ENCODE assay signal across 1 cellular context in genomic region chr12:95802482-95803264, GRCh38.
TF ChIP-seq lines count a peak whose summit lies in the region.

No MANE protein-coding gene starts in this region.

TF ChIP-seq in HepG2, 621 proteins besides CTCF, POLR2A, EP300 and RAD21 (continued from another document and continues in another):
- TF ChIP-seq FOXP4 (CRISPR knock-in tag; IDR thresholded peaks at IDR 0.05) (peak; percentile 86), MAFG (CRISPR knock-in tag; IDR thresholded peaks at IDR 0.05) (no peak), ZNF441 (CRISPR knock-in tag; IDR thresholded peaks at IDR 0.05; ENCODE audit: borderline replicate concordance) (no peak), FOXA3 (CRISPR knock-in tag; IDR thresholded peaks at IDR 0.05) (peak; percentile 77), RBAK (CRISPR knock-in tag; IDR thresholded peaks at IDR 0.05) (no peak), IRX3 (CRISPR knock-in tag; IDR thresholded peaks at IDR 0.05; ENCODE audit: borderline replicate concordance, low read depth) (no peak), ELF4 (CRISPR knock-in tag; IDR thresholded peaks at IDR 0.05; ENCODE audit: borderline replicate concordance) (no peak), GABPB1 (CRISPR knock-in tag; IDR thresholded peaks at IDR 0.05) (no peak), ZBTB44 (CRISPR knock-in tag; IDR thresholded peaks at IDR 0.05) (no peak), YY1 (IDR thresholded peaks at IDR 0.05; ENCODE audit: insufficient read depth, insufficient replicate concordance, low read depth, low read length) (no peak), ZBTB49 (CRISPR knock-in tag; IDR thresholded peaks at IDR 0.05; ENCODE audit: borderline replicate concordance) (no peak), ZNF280D (CRISPR knock-in tag; IDR thresholded peaks at IDR 0.05) (0 out of 2 replicates have a peak, but pooled peaks have one; percentile 20), ZNF124 (CRISPR knock-in tag; IDR thresholded peaks at IDR 0.05) (no peak; the same call in 1 of the 2 replicates), MED13 (CRISPR knock-in tag; IDR thresholded peaks at IDR 0.05) (no peak), REST (IDR thresholded peaks at IDR 0.05; ENCODE audit: borderline replicate concordance in 1 of 2, low read depth in 1 of 2, low read length in 2 of 2) (no peak), SATB2 (CRISPR knock-in tag; IDR thresholded peaks at IDR 0.05) (no peak), ZBTB20 (CRISPR knock-in tag; IDR thresholded peaks at IDR 0.05; ENCODE audit: borderline replicate concordance, low read depth) (peak; percentile 70; the same call in 1 of the 2 replicates), KAT2B (IDR thresholded peaks at IDR 0.05; ENCODE audit: borderline replicate concordance, low read depth, low read length) (no peak), AGO2 (optimal IDR thresholded peaks at IDR 0.05; ENCODE audit: low read depth, low read length) (no peak), DR1 (CRISPR knock-in tag; IDR thresholded peaks at IDR 0.05) (no peak), SMARCC2 (IDR thresholded peaks at IDR 0.05) (no peak), PHF21A (CRISPR knock-in tag; IDR thresholded peaks at IDR 0.05) (peak; percentile 73), BRCA1 (CRISPR knock-in tag; IDR thresholded peaks at IDR 0.05) (no peak), SRSF9 (IDR thresholded peaks at IDR 0.05; ENCODE audit: borderline replicate concordance, insufficient read depth, low read depth, low read length, poor library complexity, severe bottlenecking) (no peak), RFX3 (CRISPR knock-in tag; IDR thresholded peaks at IDR 0.05) (no peak), BORCS8-MEF2B (CRISPR knock-in tag; IDR thresholded peaks at IDR 0.05) (no peak), POGK (CRISPR knock-in tag; conservative IDR thresholded peaks at IDR 0.05) (0 out of 2 replicates have a peak, but pooled peaks have one; percentile 40), SP4 (CRISPR knock-in tag; IDR thresholded peaks at IDR 0.05) (no peak), ZNF580 (CRISPR knock-in tag; IDR thresholded peaks at IDR 0.05; ENCODE audit: borderline replicate concordance, low read depth) (0 out of 2 replicates have a peak, but pooled peaks have one; percentile 54), JUND (CRISPR knock-in tag; IDR thresholded peaks at IDR 0.05) (0 out of 2 replicates have a peak, but pooled peaks have one; percentile 54), ZBTB21 (CRISPR knock-in tag; IDR thresholded peaks at IDR 0.05) (no peak), SKI (IDR thresholded peaks at IDR 0.05; ENCODE audit: partially characterized antibody) (no peak), KLF6 (CRISPR knock-in tag; IDR thresholded peaks at IDR 0.05) (no peak), ZNF24 (IDR thresholded peaks at IDR 0.05) (no peak), ZNF136 (CRISPR knock-in tag; IDR thresholded peaks at IDR 0.05; ENCODE audit: low read depth) (no peak), STAT5B (CRISPR knock-in tag; IDR thresholded peaks at IDR 0.05) (no peak), FIP1L1 (IDR thresholded peaks at IDR 0.05; ENCODE audit: borderline replicate concordance, insufficient read depth, low read depth, low read length) (no peak), HCFC1 (IDR thresholded peaks at IDR 0.05; ENCODE audit: low read depth, low read length) (no peak), MATR3 (CRISPR knock-in tag; IDR thresholded peaks at IDR 0.05) (no peak), SP140L (CRISPR knock-in tag; IDR thresholded peaks at IDR 0.05; ENCODE audit: borderline replicate concordance) (no peak), ZFP62 (CRISPR knock-in tag; IDR thresholded peaks at IDR 0.05) (no peak), ZNF503 (CRISPR knock-in tag; IDR thresholded peaks at IDR 0.05) (no peak), SNRNP70 (IDR thresholded peaks at IDR 0.05; ENCODE audit: low read depth, low read length) (no peak), CENPT (CRISPR knock-in tag; IDR thresholded peaks at IDR 0.05; ENCODE audit: low read depth) (no peak), WIZ (CRISPR knock-in tag; IDR thresholded peaks at IDR 0.05) (no peak), HMG20B (CRISPR knock-in tag; conservative IDR thresholded peaks at IDR 0.05) (no peak), ATF7-NPFF (CRISPR knock-in tag; IDR thresholded peaks at IDR 0.05; ENCODE audit: low read depth) (no peak; the same call in 1 of the 2 replicates)
